1 cellular context compared by ENCODE assay signal in the genomic region with DNA sequence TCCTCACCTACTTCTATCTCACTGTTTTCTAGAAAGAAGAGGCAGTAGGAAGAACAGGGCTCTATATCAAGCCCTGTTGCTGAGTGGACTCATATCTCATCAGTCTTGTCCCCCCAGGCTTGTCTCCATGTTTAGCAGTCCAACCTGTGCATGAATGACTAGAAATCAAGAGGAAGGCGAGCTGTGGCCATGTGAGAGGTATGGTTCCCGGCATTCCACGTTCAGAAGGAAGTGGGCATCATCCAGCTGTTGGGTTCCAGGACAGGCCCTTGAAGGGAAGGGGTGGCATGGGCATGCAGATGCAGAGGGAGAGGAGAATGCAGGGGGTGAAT.
TF ChIP-seq lines count a peak whose summit lies in the region.

No MANE protein-coding gene starts in this region.

TF ChIP-seq in H1, 55 proteins besides CTCF, POLR2A, EP300 and RAD21:
- TF ChIP-seq EGR1 (IDR thresholded peaks at IDR 0.05; ENCODE audit: borderline replicate concordance, low read depth, low read length), result no peak
- no peak for TF ChIP-seq MAFK (IDR thresholded peaks at IDR 0.05; ENCODE audit: low read depth, low read length)
- TF ChIP-seq TAF1 (IDR thresholded peaks at IDR 0.05; ENCODE audit: low read depth, low read length), result no peak
- TF ChIP-seq BCL11A (IDR thresholded peaks at IDR 0.05; ENCODE audit: low read depth in 2 of 2, low read length in 2 of 2), result no peak
- TF ChIP-seq POLR2AphosphoS5 (IDR thresholded peaks at IDR 0.05; ENCODE audit: low read depth, low read length), result no peak
- TF ChIP-seq BRCA1 (IDR thresholded peaks at IDR 0.05; ENCODE audit: low read depth, low read length), result no peak
